In genomic region chr1:162632234-162632666, GRCh38 we compare ENCODE assay signal across 8 cellular contexts. TPM values are rescaled to one million over a fixed set of nuclear protein-coding genes. Genes with fewer than 3 reads are reported as not detected.
DNase-seq lines count a peak whose midpoint lies in the region; ATAC-seq, FAIRE-seq and TF ChIP-seq lines count a peak whose summit lies in the region.

Gene DDR2, plus strand, starts transcription at chr1:162632464. Its CDS starts 86,600 bp downstream, at chr1:162719064.

- no peak within 1 kb of the TSS for H3K4me3 ChIP-seq in body of pancreas
- H3K4me3 ChIP-seq in kidney (ENCODE audit: low read length in 2 of 2) = peak within 1 kb of the TSS; percentile 43 to 56
- H3K4me3 ChIP-seq in stomach = peak within 1 kb of the TSS; percentile 39 to 47 (median 41)

- ATAC-seq in body of pancreas (peak; percentile 63), HG03095 (IDR thresholded peaks at IDR 0.05; ENCODE audit: unreplicated experiment) (no peak)

- no peak for TF ChIP-seq EP300 in stomach (IDR thresholded peaks at IDR 0.05)

- TF ChIP-seq CTCF in body of pancreas (IDR thresholded peaks at IDR 0.05) (no peak), kidney (IDR thresholded peaks at IDR 0.05; ENCODE audit: borderline replicate concordance, extremely low read depth, insufficient read depth) (no peak), stomach (IDR thresholded peaks at IDR 0.05) (no peak)

- DNase-seq in H54 (ENCODE audit: insufficient read length, low spot score) (no peak), body of pancreas (peak; percentile 24 to 59 (median 42)), kidney (peak; percentile 63), stomach (peak; percentile 46), Ammon's horn (ENCODE audit: low spot score) (no peak), DMS53 treated with DMSO at 0.1 percent for 48 hours (lab: John Stamatoyannopoulos, UW; ENCODE audit: unreplicated experiment) (no peak), SW480 (ENCODE audit: low spot score) (no peak)

- H3K36me3 ChIP-seq in body of pancreas (replicated peaks in 1 of 2; ENCODE audit: insufficient read depth in 1 of 2, low read depth in 2 of 2) (no peaks in the 10 kb centered on the region), kidney (ENCODE audit: control insufficient read depth in 1 of 2, insufficient read depth in 2 of 2, low read length in 2 of 2) (no peaks in the 10 kb centered on the region), stomach (no peaks in the 10 kb centered on the region)

- H3K9me3 ChIP-seq in body of pancreas = no peaks in the 10 kb centered on the region
- H3K9me3 ChIP-seq in kidney (ENCODE audit: control insufficient read depth in 1 of 2, low read length in 2 of 2) = no peaks in the 10 kb centered on the region
- no peaks in the 10 kb centered on the region for H3K9me3 ChIP-seq in stomach

- WGBS in body of pancreas, 2 donors = 72 to 76% methylated on average over 4 of the region's 4 CpGs
- WGBS in stomach, 5 donors = 52 to 74% (median 65%) methylated on average over 4 of the region's 4 CpGs

- no peaks in the 10 kb centered on the region for H3K27me3 ChIP-seq in body of pancreas
- H3K27me3 ChIP-seq in stomach = no peaks in the 10 kb centered on the region

- H3K27ac ChIP-seq in body of pancreas (peak within 1 kb of the TSS in 2 of 4 donors; percentile 41 to 50), kidney (ENCODE audit: low read depth in 2 of 2, low read length in 2 of 2) (peak within 1 kb of the TSS; percentile 54 to 74), stomach (peak within 1 kb of the TSS; percentile 74 to 89 (median 85))

- no peak for FAIRE-seq in H54 (lab: Jason Lieb, UNC)
- FAIRE-seq in kidney (lab: Jason Lieb, UNC) = no peak

- TF ChIP-seq POLR2A in H54 (IDR thresholded peaks at IDR 0.05; ENCODE audit: low read depth, low read length) (peak; percentile 30; the same call in 1 of the 2 replicates), body of pancreas (IDR thresholded peaks at IDR 0.05) (no peak), stomach (IDR thresholded peaks at IDR 0.05) (no peak)

- intact Hi-C loops in body of pancreas (cut with DNase I) = no loop called here
- intact Hi-C loops in kidney (cut with DNase I) = no loop called here
- intact Hi-C loops in stomach (cut with DNase I; ENCODE audit: low total_unique reads) = no loop called here

- no peaks in the 10 kb centered on the region for H3K4me1 ChIP-seq in body of pancreas
- H3K4me1 ChIP-seq in kidney (ENCODE audit: control insufficient read depth in 1 of 2, insufficient read depth in 1 of 2, low read depth in 1 of 2, low read length in 2 of 2) = no peaks in the 10 kb centered on the region
- peaks cover 0 to 43% (median 24%) of the 10 kb centered on the region in 4 donors for H3K4me1 ChIP-seq in stomach

- peak within 1 kb of the TSS in 1 of 2 donors; percentile 4 for H3K9ac ChIP-seq in kidney (ENCODE audit: low read length in 2 of 2)

RNA-seq across cellular contexts. Expression of gene DDR2, which starts in this region (rescaled TPM):
- total RNA-seq in body of pancreas (10 to 100 TPM in 1 of 2 donors, 1 to 10 TPM in 1; 7.8 to 20.8 TPM), kidney (19.8 TPM), stomach (100 to 1,000 TPM in 1 of 5 donors, 10 to 100 TPM in 4; 17.7 to 117 (median 50.8) TPM)
- polyA plus RNA-seq in kidney (ENCODE audit: insufficient read depth, low read depth, low replicate concordance) (3.9 TPM), stomach (10 to 100 TPM in 2 of 3 donors, 1 to 10 TPM in 1; 6.8 to 20.5 (median 18.6) TPM)

Comparison
In these comparisons a context has a peak if more than half of its experiments do, and no peak if none do; other contexts are left out.
1. DNase-seq: peak in body of pancreas (4 of 4), kidney (single experiment) and stomach (single experiment); none in H54 (single experiment), Ammon's horn (single experiment), DMS53 treated with DMSO at 0.1 percent for 48 hours (single experiment) and SW480 (single experiment).
2. H3K4me3 ChIP-seq: peak in kidney (2 of 2) and stomach (4 of 4); none in body of pancreas (0 of 2).